Comparison of ENCODE assay signal across 1 cellular context in genomic region chr1:94657775-94658174, GRCh38.
A peak's percentile ranks its signal among the peaks of the same experiment; 100 is the strongest.
TF ChIP-seq lines count a peak whose summit lies in the region.
"Not testable (repeated sequence)": the region's sequence is repeated elsewhere in the genome, so short reads cannot be mapped to it uniquely, and the experiment has no call there.

No MANE protein-coding gene starts in this region.

TF ChIP-seq in HepG2, 621 proteins besides CTCF, POLR2A, EP300 and RAD21:
- TF ChIP-seq FOXA3 (CRISPR knock-in tag; IDR thresholded peaks at IDR 0.05) (0 out of 2 replicates have a peak, but pooled peaks have one; percentile 14), CEBPG (CRISPR knock-in tag; IDR thresholded peaks at IDR 0.05) (peak; percentile 74), SALL1 (CRISPR knock-in tag; IDR thresholded peaks at IDR 0.05) (peak; percentile 23; the same call in 1 of the 2 replicates), ZNF281 (CRISPR knock-in tag; IDR thresholded peaks at IDR 0.05; ENCODE audit: borderline replicate concordance) (peak; percentile 95), ATF3 (CRISPR knock-in tag; IDR thresholded peaks at IDR 0.05) (0 out of 2 replicates have a peak, but pooled peaks have one; percentile 43), ATF4 (CRISPR knock-in tag; IDR thresholded peaks at IDR 0.05) (peak in 1 of 2 experiments; percentile 94; a peak in 2 of 4 replicates), TFE3 (CRISPR knock-in tag; IDR thresholded peaks at IDR 0.05) (peak; percentile 25; the same call in 1 of the 2 replicates), MYC (CRISPR knock-in tag; IDR thresholded peaks at IDR 0.05; ENCODE audit: borderline replicate concordance) (peak; percentile 40; the same call in 1 of the 2 replicates), GATAD1 (CRISPR knock-in tag; IDR thresholded peaks at IDR 0.05) (0 out of 2 replicates have a peak, but pooled peaks have one; percentile 13), MAX (IDR thresholded peaks at IDR 0.05) (0 out of 2 replicates have a peak, but pooled peaks have one; percentile 41), ZNF687 (CRISPR knock-in tag; IDR thresholded peaks at IDR 0.05) (0 out of 2 replicates have a peak, but pooled peaks have one; percentile 18), MNT (IDR thresholded peaks at IDR 0.05) (peak; percentile 66), SOX6 (CRISPR knock-in tag; IDR thresholded peaks at IDR 0.05) (peak; percentile 42; the same call in 1 of the 2 replicates)
- not testable (repeated sequence) for TF ChIP-seq SOX6 (IDR thresholded peaks at IDR 0.05)
